Comparison of ENCODE assay signal across 20 cellular contexts in the genomic region with DNA sequence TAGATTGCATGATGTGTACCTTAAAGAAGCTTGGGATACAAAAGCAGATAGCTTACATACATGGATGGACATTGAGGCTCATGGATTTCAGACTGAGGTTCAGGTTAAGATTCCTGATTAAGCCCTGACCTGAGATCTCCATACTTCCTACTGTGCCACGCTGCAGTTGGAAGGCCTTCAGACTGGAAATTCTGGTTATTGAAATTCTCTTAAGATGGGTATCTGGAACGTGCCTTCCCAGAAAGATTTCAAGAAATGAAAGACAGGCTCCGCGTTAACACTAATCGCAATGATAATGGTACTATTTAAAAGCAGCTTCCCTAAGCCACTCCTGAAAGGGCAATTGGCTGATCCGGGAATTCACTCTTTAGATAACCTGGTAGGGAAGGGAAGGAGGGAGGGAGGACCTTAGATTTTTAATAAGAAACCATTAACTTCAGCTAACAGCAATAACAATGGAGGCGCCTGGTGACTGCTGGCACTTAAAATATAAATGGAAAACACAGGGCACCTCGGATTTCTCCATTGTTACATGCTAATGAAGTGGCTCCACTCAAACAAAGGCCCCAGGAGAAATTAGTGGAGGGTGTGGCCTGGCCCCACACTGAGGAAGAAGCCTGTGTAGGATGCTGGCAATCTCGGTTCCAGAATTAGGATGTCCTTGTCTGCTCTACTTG. TPM values are rescaled to one million over a fixed set of nuclear protein-coding genes. Genes with fewer than 3 reads are reported as not detected.
A peak's percentile ranks its signal among the peaks of the same experiment; 100 is the strongest.
DNase-seq lines count a peak whose midpoint lies in the region; ATAC-seq and TF ChIP-seq lines count a peak whose summit lies in the region.
"Had no signal": no experiment of that assay in that cellular context is flagged by ENCODE, and none has a peak within 500 bp of the region (broad histone marks: within the 10 kb centered on the region; RNA-seq: fewer than 3 reads in every experiment).

No MANE protein-coding gene starts in this region.

- H3K36me3 ChIP-seq in HAP-1 (replicated peaks) (no peaks in the 10 kb centered on the region), ectodermal cell (ENCODE audit: control insufficient read depth, insufficient read depth, low read length) (no peaks in the 10 kb centered on the region), neuron (ENCODE audit: insufficient read depth, low read length) (no peaks in the 10 kb centered on the region), tibial artery (no peaks in the 10 kb centered on the region), left lung (no peaks in the 10 kb centered on the region)
- H3K36me3 ChIP-seq: MG63, transverse colon had no signal

- intact Hi-C loops in tibial artery (cut with DNase I; ENCODE audit: low total_unique reads), result no loop called here
- intact Hi-C loops in left lung (cut with DNase I), result no loop called here

- WGBS in ectodermal cell, 2 experiments, result 3 to 5% methylated on average over 9 of the region's 9 CpGs

- H3K27me3 ChIP-seq in HAP-1 (ENCODE audit: low read depth), result no peaks in the 10 kb centered on the region
- no peaks in the 10 kb centered on the region for H3K27me3 ChIP-seq in ectodermal cell (ENCODE audit: control insufficient read depth, insufficient read depth, low read length, poor library complexity, severe bottlenecking)
- H3K27me3 ChIP-seq in neuron (ENCODE audit: insufficient read depth, low read length), result no peaks in the 10 kb centered on the region
- H3K27me3 ChIP-seq in tibial artery, result no peaks in the 10 kb centered on the region
- no peaks in the 10 kb centered on the region for H3K27me3 ChIP-seq in left lung
- H3K27me3 ChIP-seq: MG63, transverse colon had no signal

- in situ Hi-C loops in HAP-1 (cut with MboI; ENCODE audit: low sequenced_read_pairs), result no loop called here

- H3K27ac ChIP-seq in ectodermal cell (ENCODE audit: insufficient read depth, low read depth, low read length, poor library complexity, severe bottlenecking) (peak overlapping the region; percentile 20), tibial artery (no peak overlapping the region), left lung (no peak overlapping the region)
- H3K27ac ChIP-seq: SK-N-MC, transverse colon had no signal

- DNase-seq in HAP-1 (ENCODE audit: low spot score in 2 of 2) (peak; percentile 89 to 100), NCI-H2107 treated with DMSO at 0.1 percent for 48 hours (lab: John Stamatoyannopoulos, UW; ENCODE audit: unreplicated experiment) (peak; percentile 55), DMS114 treated with DMSO at 0.1 percent for 48 hours (lab: John Stamatoyannopoulos, UW; ENCODE audit: unreplicated experiment) (no peak), tibial artery (no peak), left lung (no peak)
- DNase-seq in stimulated activated CD4-positive, alpha-beta T cell treated with anti-CD3 and anti-CD28 coated beads, Interleukin-4, amount 100 ng/mL, for 24 hours, result no peak
- DNase-seq: activated CD4-positive, CD25-positive, alpha-beta regulatory T cell treated with anti-CD3 and anti-CD28 coated beads, Interleukin-2, amount 50 U/mL, for 72 hours; cerebellar nuclear complex; effector memory CD4-positive, alpha-beta T cell; MG63; NCI-H2171; stimulated activated CD4-positive, alpha-beta T cell treated with anti-CD3 and anti-CD28 coated beads, Interleukin-1b, Interleukin-23, amount 100 ng/mL, for 48 hours; stimulated activated naive CD8-positive, alpha-beta T cell treated with anti-CD3 and anti-CD28 coated beads, Interleukin-15, Interleukin-2, amounts not matched to agents 100 U/mL and 50 U/mL, for 24 hours; T-helper 9 cell; transverse colon had no signal

- H3K9me3 ChIP-seq in HAP-1 (no peaks in the 10 kb centered on the region), ectodermal cell (ENCODE audit: control insufficient read depth, low read length) (no peaks in the 10 kb centered on the region), neuron (ENCODE audit: low read length) (no peaks in the 10 kb centered on the region), tibial artery (no peaks in the 10 kb centered on the region), left lung (no peaks in the 10 kb centered on the region)
- H3K9me3 ChIP-seq: MG63, transverse colon had no signal

- no peak for ATAC-seq in left lung
- ATAC-seq: activated naive CD4-positive, alpha-beta T cell treated with anti-CD3 and anti-CD28 coated beads, Interleukin-2, amount 50 U/mL, for 72 hours; stimulated activated naive CD8-positive, alpha-beta T cell treated with anti-CD3 and anti-CD28 coated beads, Interleukin-15, Interleukin-2, amounts not matched to agents 100 U/mL and 50 U/mL, for 24 hours had no signal

- TF ChIP-seq CTCF in tibial artery (IDR thresholded peaks at IDR 0.05), result no peak
- TF ChIP-seq CTCF in left lung (IDR thresholded peaks at IDR 0.05), result no peak

- H3K4me1 ChIP-seq in HAP-1 (peaks cover 59% of the 10 kb centered on the region), ectodermal cell (ENCODE audit: control insufficient read depth, insufficient read depth, low read length) (no peaks in the 10 kb centered on the region), neuron (ENCODE audit: insufficient read depth, low read length) (no peaks in the 10 kb centered on the region), tibial artery (no peaks in the 10 kb centered on the region), left lung (no peaks in the 10 kb centered on the region)
- H3K4me1 ChIP-seq: transverse colon had no signal

- H3K4me3 ChIP-seq in HAP-1, result no peak overlapping the region
- no peak overlapping the region for H3K4me3 ChIP-seq in ectodermal cell (ENCODE audit: insufficient read depth, low read depth, low read length)
- no peak overlapping the region for H3K4me3 ChIP-seq in neuron (ENCODE audit: low read length)
- no peak overlapping the region for H3K4me3 ChIP-seq in tibial artery
- H3K4me3 ChIP-seq in left lung, result no peak overlapping the region
- H3K4me3 ChIP-seq: lung, MG63, SK-N-MC, transverse colon had no signal

- H2AFZ ChIP-seq in neuron (ENCODE audit: low read depth, low read length), result peak overlapping the region; percentile 55

RNA-seq across cellular contexts. Expression of gene MTA3, which starts 22.6 kb away (rescaled TPM):
- 99.7 TPM for polyA plus RNA-seq in ectodermal cell (2013, experiment 1 of 4)
- polyA plus RNA-seq in ectodermal cell (2013, experiment 2 of 4), result 112 TPM
- polyA plus RNA-seq in ectodermal cell (2013, experiment 3 of 4), result 76.0 TPM
- 91.8 TPM for polyA plus RNA-seq in ectodermal cell (2013, experiment 4 of 4)
- 10 to 100 TPM; 23.9 to 34.8 TPM for total RNA-seq in left lung

RNA-seq across cellular contexts. Expression of gene KCNG3, which starts 52.1 kb away (rescaled TPM):
- polyA plus RNA-seq in ectodermal cell (2013, experiment 1 of 4), result 0.48 TPM
- 1.2 TPM for polyA plus RNA-seq in ectodermal cell (2013, experiment 2 of 4)
- polyA plus RNA-seq in ectodermal cell (2013, experiment 3 of 4), result 1.1 TPM
- 1.3 TPM for polyA plus RNA-seq in ectodermal cell (2013, experiment 4 of 4)
- 1 to 10 TPM in 1 of 2 donors, under 1 TPM in 1; 0.70 to 1.3 TPM for total RNA-seq in left lung

Comparison
In these comparisons a context has a peak if more than half of its experiments do, and no peak if none do; other contexts are left out.
1. DNase-seq: peak in HAP-1 (2 of 2) and NCI-H2107 treated with DMSO at 0.1 percent for 48 hours (single experiment); none in DMS114 treated with DMSO at 0.1 percent for 48 hours (single experiment), stimulated activated CD4-positive, alpha-beta T cell treated with anti-CD3 and anti-CD28 coated beads, Interleukin-4, amount 100 ng/mL, for 24 hours (single experiment), tibial artery (0 of 2) and left lung (0 of 2).